Comparison of ENCODE assay signal across 19 cellular contexts in the genomic region with DNA sequence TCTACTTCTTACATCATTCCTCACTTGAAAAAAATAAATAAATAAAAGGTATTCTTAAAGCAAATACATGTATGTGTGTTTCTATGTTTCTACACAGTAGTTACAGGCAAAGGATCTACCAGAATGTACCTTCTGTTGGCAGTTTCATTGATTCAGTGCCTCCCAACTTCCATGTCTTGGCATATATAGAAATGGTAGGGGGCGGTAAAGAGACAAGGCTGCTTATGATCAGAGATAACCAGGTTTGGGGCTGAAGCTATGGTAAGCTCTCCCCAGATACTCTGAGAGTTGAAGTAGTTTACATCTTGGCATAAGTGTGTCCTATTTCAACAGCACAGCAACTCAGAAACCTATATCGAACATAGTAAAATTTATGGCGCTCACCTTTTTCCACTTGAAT.
A peak's percentile ranks its signal among the peaks of the same experiment; 100 is the strongest.
DNase-seq lines count a peak whose midpoint lies in the region; TF ChIP-seq lines count a peak whose summit lies in the region.
"Had no signal": no experiment of that assay in that cellular context is flagged by ENCODE, and none has a peak within 500 bp of the region (broad histone marks: within the 10 kb centered on the region; RNA-seq: fewer than 3 reads in every experiment).

No MANE protein-coding gene starts in this region.

- WGBS in thyroid gland, 2 donors, result 89 to 90% methylated on average over 3 of the region's 3 CpGs

- no peak overlapping the region for H3K27ac ChIP-seq in thyroid gland
- H3K27ac ChIP-seq: esophagus squamous epithelium, pancreas had no signal

- TF ChIP-seq CTCF in NB4 (IDR thresholded peaks at IDR 0.05; ENCODE audit: low read depth, low read length) (peak; percentile 64), astrocyte of the spinal cord (IDR thresholded peaks at IDR 0.05; ENCODE audit: low read depth, low read length) (peak; percentile 2), kidney epithelial cell (IDR thresholded peaks at IDR 0.05; ENCODE audit: insufficient read depth, low read length, poor library complexity, severe bottlenecking) (peak; percentile 15), thyroid gland (IDR thresholded peaks at IDR 0.05) (no peak)

- TF ChIP-seq POLR2A in NB4 (IDR thresholded peaks at IDR 0.05; ENCODE audit: extremely low read depth, insufficient read length) (no peak), thyroid gland (IDR thresholded peaks at IDR 0.05) (no peak)

- DNase-seq in NCI-H146 (lab: John Stamatoyannopoulos, UW) (peak; percentile 24), NCI-H146 treated with DMSO at 0.1 percent for 48 hours (lab: John Stamatoyannopoulos, UW; ENCODE audit: unreplicated experiment) (no peak), NB4 (ENCODE audit: low read depth) (peak; percentile 46), astrocyte of the spinal cord (ENCODE audit: low read depth, low spot score) (no peak), kidney epithelial cell (ENCODE audit: low read depth) (no peak), thyroid gland (no peak), medulla oblongata (ENCODE audit: extremely low spot score) (no peak), G401 (ENCODE audit: low spot score) (no peak)
- DNase-seq: activated CD4-positive, CD25-positive, alpha-beta regulatory T cell treated with anti-CD3 and anti-CD28 coated beads, Interleukin-2, amount 50 U/mL, for 72 hours; aorta; esophagus squamous epithelium; GDM1; HFFc6; left ventricle myocardium superior; NCI-H1417 treated with DMSO at 0.1 percent for 48 hours; pancreas; stimulated activated naive CD4-positive, alpha-beta T cell; T-helper 17 cell had no signal

- H3K36me3 ChIP-seq in kidney epithelial cell (ENCODE audit: control insufficient read depth, insufficient read depth, low read length) (no peaks in the 10 kb centered on the region), thyroid gland (no peaks in the 10 kb centered on the region)
- H3K36me3 ChIP-seq: esophagus squamous epithelium, pancreas had no signal

- H3K4me1 ChIP-seq in thyroid gland, result no peaks in the 10 kb centered on the region
- H3K4me1 ChIP-seq: esophagus squamous epithelium, pancreas had no signal

- intact Hi-C loops in thyroid gland (cut with DNase I), result no loop called here

- no peaks in the 10 kb centered on the region for H3K27me3 ChIP-seq in kidney epithelial cell (ENCODE audit: control insufficient read depth, insufficient read depth, low read length)
- H3K27me3 ChIP-seq in thyroid gland, result no peaks in the 10 kb centered on the region
- H3K27me3 ChIP-seq: esophagus squamous epithelium, pancreas had no signal

- H3K4me3 ChIP-seq in NB4 (ENCODE audit: low read depth, low read length) (no peak overlapping the region), astrocyte of the spinal cord (ENCODE audit: low read depth, low read length) (no peak overlapping the region), kidney epithelial cell (ENCODE audit: low read depth, low read length) (no peak overlapping the region), thyroid gland (replicated peaks in 1 of 3) (no peak overlapping the region)
- H3K4me3 ChIP-seq: esophagus squamous epithelium, K562, pancreas had no signal

- in situ Hi-C loops in astrocyte of the spinal cord (cut with HindIII; ENCODE audit: low sequenced_read_pairs) (no loop called here), G401 (cut with HindIII; ENCODE audit: low sequenced_read_pairs) (no loop called here)

- no peaks in the 10 kb centered on the region for H3K9me3 ChIP-seq in thyroid gland
- H3K9me3 ChIP-seq: esophagus squamous epithelium, pancreas had no signal

Comparison
In these comparisons a context has a peak if more than half of its experiments do, and no peak if none do; other contexts are left out.
1. DNase-seq: peak in NCI-H146 (single experiment) and NB4 (single experiment); none in NCI-H146 treated with DMSO at 0.1 percent for 48 hours (single experiment), astrocyte of the spinal cord (single experiment), kidney epithelial cell (single experiment), thyroid gland (0 of 2), medulla oblongata (single experiment) and G401 (single experiment).
2. CTCF ChIP-seq: peak in NB4 (single experiment), astrocyte of the spinal cord (single experiment) and kidney epithelial cell (single experiment); none in thyroid gland (0 of 6).